26 cellular contexts compared by ENCODE assay signal in the genomic region with DNA sequence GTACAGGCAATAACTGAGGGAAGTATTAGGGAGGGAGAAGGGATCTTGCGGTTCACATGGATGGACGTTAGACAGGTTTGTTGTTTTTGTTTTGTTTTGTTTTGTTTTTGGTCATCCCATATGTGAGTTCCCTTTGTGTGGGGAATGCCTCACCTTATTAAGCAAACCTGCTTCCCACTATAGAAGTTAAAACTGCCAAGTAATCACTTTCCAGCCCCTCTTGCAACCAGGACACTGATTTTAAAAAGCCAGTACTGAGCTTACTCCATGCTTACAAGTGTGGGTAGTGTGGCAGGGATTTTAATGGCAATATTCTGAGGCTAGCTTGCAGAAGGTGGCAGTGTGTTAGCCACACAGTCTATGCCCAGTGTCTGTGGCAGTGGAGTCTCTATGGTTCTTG. TPM values are rescaled to one million over a fixed set of nuclear protein-coding genes. Genes with fewer than 3 reads are reported as not detected.
"Had no signal": no experiment of that assay in that cellular context is flagged by ENCODE, and none has a peak within 500 bp of the region (broad histone marks: within the 10 kb centered on the region; RNA-seq: fewer than 3 reads in every experiment).

No MANE protein-coding gene starts in this region.

- H3K4me3 ChIP-seq: coronary artery, esophagus squamous epithelium, hepatocyte, lung, prostate gland, right atrium auricular region, sigmoid colon, spleen, thoracic aorta, tibial nerve, upper lobe of left lung had no signal

- H3K27me3 ChIP-seq: esophagus squamous epithelium, hepatocyte, right atrium auricular region, sigmoid colon, spleen, tibial nerve, upper lobe of left lung had no signal

- ATAC-seq: effector memory CD8-positive, alpha-beta T cell; left lobe of liver; natural killer cell had no signal

- DNase-seq: effector memory CD8-positive, alpha-beta T cell; erythroblast; esophagus squamous epithelium; foreskin melanocyte; kidney; natural killer cell; sigmoid colon; spleen; stimulated activated CD4-positive, alpha-beta T cell treated with anti-CD3 and anti-CD28 coated beads, Interleukin-4, amount 100 ng/mL, for 4 hours; stimulated activated naive B cell treated with anti-CD40 and anti-IgM and Interleukin-4, amounts not matched to agents 10 μg/mL and 1 μg/mL and 100 μg/mL, for 72 hours; upper lobe of left lung had no signal

- H3K9me3 ChIP-seq: prostate gland had no signal

- H3K27ac ChIP-seq: coronary artery, esophagus squamous epithelium, prostate gland, right atrium auricular region, sigmoid colon, thoracic aorta, tibial nerve, upper lobe of left lung had no signal

- H3K4me2 ChIP-seq: hepatocyte had no signal

- H2AFZ ChIP-seq: hepatocyte had no signal

- H3K79me2 ChIP-seq: hepatocyte had no signal

- FAIRE-seq: endometrium, kidney, urothelium cell line had no signal

- H3K36me3 ChIP-seq: esophagus squamous epithelium, prostate gland, right atrium auricular region, sigmoid colon, spleen, thoracic aorta, upper lobe of left lung had no signal

- H3K4me1 ChIP-seq: prostate gland, right atrium auricular region, sigmoid colon had no signal

RNA-seq across cellular contexts. Expression of a gene that starts 26.5 kb away (rescaled TPM):
- total RNA-seq: dermis microvascular lymphatic vessel endothelial cell, esophagus squamous epithelium, hepatocyte, left lobe of liver, lung, mononuclear cell, osteocyte, prostate gland, right atrium auricular region, sigmoid colon, thoracic aorta, tibial nerve had no signal
- polyA plus RNA-seq: liver, lung, neural cell, sigmoid colon had no signal
